ENCODE assay signal across 8 cellular contexts in genomic region chr16:29862884-29863668, GRCh38. TPM values are rescaled to one million over a fixed set of nuclear protein-coding genes. Genes with fewer than 3 reads are reported as not detected.
A peak's percentile ranks its signal among the peaks of the same experiment; 100 is the strongest.
DNase-seq lines count a peak whose midpoint lies in the region; ATAC-seq and TF ChIP-seq lines count a peak whose summit lies in the region.

A gene with protein sequence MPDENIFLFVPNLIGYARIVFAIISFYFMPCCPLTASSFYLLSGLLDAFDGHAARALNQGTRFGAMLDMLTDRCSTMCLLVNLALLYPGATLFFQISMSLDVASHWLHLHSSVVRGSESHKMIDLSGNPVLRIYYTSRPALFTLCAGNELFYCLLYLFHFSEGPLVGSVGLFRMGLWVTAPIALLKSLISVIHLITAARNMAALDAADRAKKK (minus strand): TSS chr16:29863226. CDS start chr16:29862857, 369 bp downstream.

- CTCF ChIA-PET in BJ (lab: Yijun Ruan, JAX): interaction anchor here (1.0 to 2.2 kb wide), 4 partner anchors 13 to 170 kb away, joined by 3 to 10 read pairs (median 6); no protein-coding TSS in a partner anchor

- peak; percentile 86 for ATAC-seq in HG03442 (IDR thresholded peaks at IDR 0.05; ENCODE audit: unreplicated experiment)

- peak within 1 kb of the TSS; percentile 87 for H3K4me3 ChIP-seq in BJ (ENCODE audit: low read depth, low read length)

- DNase-seq in BJ (ENCODE audit: low read depth) (peak; percentile 61), GM19238 (ENCODE audit: insufficient read length, low spot score) (peak; percentile 91), NCI-H524 treated with DMSO at 0.1 percent for 48 hours (lab: John Stamatoyannopoulos, UW) (peak; percentile 84), kidney glomerular epithelial cell (lab: John Stamatoyannopoulos, UW) (peak; percentile 97)
- DNase-seq in activated CD4-positive, alpha-beta T cell treated with anti-CD3 and anti-CD28 coated beads for 4 hours: peak; percentile 93 to 95
- DNase-seq in stimulated activated CD4-positive, alpha-beta T cell treated with anti-CD3 and anti-CD28 coated beads, Interleukin-1b, Interleukin-23, amount 100 ng/mL, for 1 hour (ENCODE audit: low read depth in 2 of 2): peak; percentile 73 to 82

- TF ChIP-seq CTCF in BJ (IDR thresholded peaks at IDR 0.05; ENCODE audit: insufficient read depth, low read depth, low read length): peak; percentile 55

- POLR2A ChIA-PET in BJ (lab: Charles Lee): interaction anchor here (0.6 kb wide), 1 partner anchor 202 kb away, joined by 3 read pairs; no protein-coding TSS in a partner anchor

- H3K27me3 ChIP-seq in BJ (ENCODE audit: control insufficient read depth, insufficient read depth, low read length): no peaks in the 10 kb centered on the region

- H3K27ac ChIP-seq in cingulate gyrus (ENCODE audit: low read depth, low read length): peak within 1 kb of the TSS; percentile 100

- peaks cover 20% of the 10 kb centered on the region for H3K36me3 ChIP-seq in BJ (ENCODE audit: control insufficient read depth, insufficient read depth, low read length)

RNA-seq across cellular contexts. Expression of the gene that starts here (rescaled TPM):
- 148 and 225 TPM in 2 replicates for polyA plus RNA-seq in BJ (2011; rRNA removed)
- polyA minus RNA-seq in BJ (2011; rRNA and poly(A)+ RNA removed): 46.5 and 71.5 TPM in 2 replicates

Comparison
In these comparisons a context has a peak if more than half of its experiments do, and no peak if none do; other contexts are left out.
1. Peak in every context shown above with its lines: DNase-seq, ATAC-seq, H3K4me3 ChIP-seq and H3K27ac ChIP-seq.